25 cellular contexts compared by ENCODE assay signal in genomic region chr4:78031457-78031856, GRCh38.
"Had no signal": no experiment of that assay in that cellular context is flagged by ENCODE, and none has a peak within 500 bp of the region (broad histone marks: within the 10 kb centered on the region; RNA-seq: fewer than 3 reads in every experiment).

No MANE protein-coding gene starts in this region.

- FAIRE-seq: endothelial cell of umbilical vein had no signal

- H3K27me3 ChIP-seq: colonic mucosa, hepatocyte, spleen, testis, tibial nerve had no signal

- H3K27ac ChIP-seq: colonic mucosa, hepatocyte, parathyroid adenoma, prostate gland, spleen, testis, tibial nerve had no signal

- DNase-seq: colonic mucosa; effector CD4-positive, alpha-beta T cell; endodermal cell; erythroblast; foreskin melanocyte; head of caudate nucleus; left colon; left ventricle myocardium superior; mesenchymal stem cell; naive B cell; nephron progenitor cell; spleen; stimulated activated CD4-positive, alpha-beta T cell treated with anti-CD3 and anti-CD28 coated beads, Interleukin-15, amount 100 ng/mL, for 24 hours; stimulated activated CD4-positive, alpha-beta T cell treated with anti-CD3 and anti-CD28 coated beads, Interleukin-1b, Interleukin-23, amount 100 ng/mL, for 48 hours; stimulated activated CD4-positive, alpha-beta T cell treated with anti-CD3 and anti-CD28 coated beads, Interleukin-4, amount 100 ng/mL, for 4 hours; stimulated activated naive B cell treated with anti-CD40 and anti-IgM and Interleukin-4, amounts not matched to agents 10 μg/mL and 1 μg/mL and 100 μg/mL, for 72 hours; stimulated activated naive CD8-positive, alpha-beta T cell treated with anti-CD3 and anti-CD28 coated beads, Interleukin-15, amount 100 ng/mL, for 72 hours; testis had no signal

- H3K4me1 ChIP-seq: colonic mucosa, parathyroid adenoma, prostate gland, spleen, testis, tibial nerve had no signal

- H3K36me3 ChIP-seq: colonic mucosa, prostate gland, spleen, tibial nerve had no signal

- ATAC-seq: left colon; left ventricle myocardium superior; sciatic nerve; stimulated activated naive B cell treated with anti-CD40 and anti-IgM and Interleukin-4, amounts not matched to agents 10 μg/mL and 1 μg/mL and 100 μg/mL, for 72 hours; stimulated activated naive CD8-positive, alpha-beta T cell treated with anti-CD3 and anti-CD28 coated beads, Interleukin-15, amount 100 ng/mL, for 72 hours had no signal

- H3K9me3 ChIP-seq: colonic mucosa, prostate gland, spleen, testis, tibial nerve had no signal

- H3K4me3 ChIP-seq: colonic mucosa, hepatocyte, lung, prostate gland, spleen, testis, tibial nerve had no signal
